In genomic region chr14:20418501-20418909, GRCh38 we compare ENCODE assay signal across 23 cellular contexts. TPM values are rescaled to one million over a fixed set of nuclear protein-coding genes. Genes with fewer than 3 reads are reported as not detected.
DNase-seq lines count a peak whose midpoint lies in the region; ATAC-seq and TF ChIP-seq lines count a peak whose summit lies in the region.
"Had no signal": no experiment of that assay in that cellular context is flagged by ENCODE, and none has a peak within 500 bp of the region (broad histone marks: within the 10 kb centered on the region; RNA-seq: fewer than 3 reads in every experiment).

No MANE protein-coding gene starts in this region.

- H2AFZ ChIP-seq in parathyroid adenoma = peak overlapping the region; percentile 65
- no peak overlapping the region for H2AFZ ChIP-seq in mesenchymal stem cell (ENCODE audit: low read depth, low read length)

- POLR2A ChIA-PET in naive thymus-derived CD4-positive, alpha-beta T cell (lab: Charles Lee) = no interaction called here

- H3K18ac ChIP-seq in mesenchymal stem cell (ENCODE audit: low read depth in 1 of 2, low read length in 2 of 2) = no peak overlapping the region

- intact Hi-C loops in naive thymus-derived CD4-positive, alpha-beta T cell (cut with micrococcal nuclease) = no loop called here

- no peak for ATAC-seq in naive thymus-derived CD4-positive, alpha-beta T cell
- no peak for ATAC-seq in GM19351 (IDR thresholded peaks at IDR 0.05; ENCODE audit: unreplicated experiment)
- ATAC-seq: Panc1 had no signal

- no peak overlapping the region for H3K14ac ChIP-seq in mesenchymal stem cell (ENCODE audit: low read length in 2 of 2)

- no peaks in the 10 kb centered on the region for H3K9me3 Mint-ChIP-seq in naive thymus-derived CD4-positive, alpha-beta T cell
- H3K9me3 Mint-ChIP-seq: CD4-positive, CD25-positive, alpha-beta regulatory T cell; IgD-negative memory B cell had no signal

- WGBS in mesenchymal stem cell = 87% methylated on average over 2 of the region's 2 CpGs

- H2BK5ac ChIP-seq in mesenchymal stem cell (ENCODE audit: low read depth, low read length, poor library complexity, severe bottlenecking) = no peak overlapping the region

- no peak overlapping the region for H2BK15ac ChIP-seq in mesenchymal stem cell (ENCODE audit: low read depth, poor library complexity, severe bottlenecking)

- no peak overlapping the region for H2BK120ac ChIP-seq in mesenchymal stem cell (ENCODE audit: low read depth, low read length)

- CTCF ChIA-PET in naive thymus-derived CD4-positive, alpha-beta T cell (lab: Charles Lee) = no interaction called here

- no peak overlapping the region for H4K8ac ChIP-seq in mesenchymal stem cell (ENCODE audit: low read length)

- H3K36me3 Mint-ChIP-seq in naive thymus-derived CD4-positive, alpha-beta T cell = no peaks in the 10 kb centered on the region
- H3K36me3 Mint-ChIP-seq: CD4-positive, CD25-positive, alpha-beta regulatory T cell; IgD-negative memory B cell had no signal

- no peak overlapping the region for H2BK12ac ChIP-seq in mesenchymal stem cell (ENCODE audit: low read length in 2 of 2)

- H3K4me1 ChIP-seq in BLaER1 treated with 17β-estradiol and CSF1 and Interleukin-3, amounts not matched to agents 10 nM and 100 nM = peaks cover 52 to 79% (median 74%) of the 10 kb centered on the region in 10 experiments
- peaks cover 50 to 54% of the 10 kb centered on the region in 2 donors for H3K4me1 ChIP-seq in duodenal mucosa (ENCODE audit: control insufficient read depth in 1 of 2, insufficient read depth in 2 of 2, low read length in 2 of 2)
- peaks cover 25% of the 10 kb centered on the region for H3K4me1 ChIP-seq in parathyroid adenoma
- peaks cover 8 to 14% of the 10 kb centered on the region in 2 donors for H3K4me1 ChIP-seq in naive thymus-derived CD4-positive, alpha-beta T cell (ENCODE audit: control insufficient read depth in 2 of 2, insufficient read depth in 2 of 2, low read length in 2 of 2)
- no peaks in the 10 kb centered on the region for H3K4me1 ChIP-seq in mesenchymal stem cell (ENCODE audit: control insufficient read depth, insufficient read depth, low read depth, low read length)

- H3K79me1 ChIP-seq in mesenchymal stem cell (replicated peaks; ENCODE audit: low read length, poor library complexity, severe bottlenecking) = no peaks in the 10 kb centered on the region

- H4K20me1 ChIP-seq in BLaER1 treated with 17β-estradiol and CSF1 and Interleukin-3, amounts not matched to agents 10 nM and 100 nM = no peaks in the 10 kb centered on the region

- H3K79me2 ChIP-seq in parathyroid adenoma = no peaks in the 10 kb centered on the region

- peak overlapping the region in 10 of 11 experiments; percentile 32 to 95 (median 88); a peak in 19 of 22 replicates for H3K4me2 ChIP-seq in BLaER1 treated with 17β-estradiol and CSF1 and Interleukin-3, amounts not matched to agents 10 nM and 100 nM
- H3K4me2 ChIP-seq in parathyroid adenoma (ENCODE audit: low read length) (no peak overlapping the region), mesenchymal stem cell (ENCODE audit: low read length, poor library complexity, severe bottlenecking) (no peak overlapping the region)
- H3K4me2 ChIP-seq: SK-N-SH had no signal

- H3K27ac ChIP-seq in BLaER1 treated with 17β-estradiol and CSF1 and Interleukin-3, amounts not matched to agents 10 nM and 100 nM = peak overlapping the region in 3 of 11 experiments; percentile 21 to 54 (median 39); a peak in 2 of 22 replicates
- H3K27ac ChIP-seq in duodenal mucosa (ENCODE audit: low read depth, low read length) (peak overlapping the region; percentile 40), parathyroid adenoma (peak overlapping the region; percentile 63), mesenchymal stem cell (ENCODE audit: low read length, poor library complexity, severe bottlenecking) (no peak overlapping the region)
- H3K27ac ChIP-seq in naive thymus-derived CD4-positive, alpha-beta T cell (ENCODE audit: low read depth, low read length) = no peak overlapping the region

- no peak overlapping the region for H2AK5ac ChIP-seq in mesenchymal stem cell (ENCODE audit: low read length, severe bottlenecking)

- H3K4me3 ChIP-seq in BLaER1 treated with 17β-estradiol and CSF1 and Interleukin-3, amounts not matched to agents 10 nM and 100 nM = no peak overlapping the region
- H3K4me3 ChIP-seq in duodenal mucosa (ENCODE audit: low read depth in 1 of 2, low read length in 2 of 2) (peak overlapping the region; percentile 30 to 46), parathyroid adenoma (ENCODE audit: low read depth, low read length) (no peak overlapping the region), mesenchymal stem cell (ENCODE audit: insufficient read depth in 1 of 2, low read depth in 1 of 2, low read length in 2 of 2) (no peak overlapping the region)
- no peak overlapping the region for H3K4me3 ChIP-seq in naive thymus-derived CD4-positive, alpha-beta T cell (ENCODE audit: low read length)

- TF ChIP-seq CTCF in parathyroid adenoma (IDR thresholded peaks at IDR 0.05) = no peak

- no peak overlapping the region for H3K4ac ChIP-seq in mesenchymal stem cell (ENCODE audit: low read depth in 1 of 2, low read length in 2 of 2)

- peak; percentile 51 for DNase-seq in HuH-7.5 (ENCODE audit: low spot score)
- DNase-seq in naive thymus-derived CD4-positive, alpha-beta T cell = no peak
- DNase-seq in mesenchymal stem cell = no peak
- DNase-seq in SW 1271 (lab: John Stamatoyannopoulos, UW) = no peak
- DNase-seq: ACHN; AML-193; CD4-positive, CD25-positive, alpha-beta regulatory T cell; DMS79; HCEC 1CT; Kasumi-1; NCI-H1105; NCI-H1694; NCI-H2107; NCI-H2227 treated with DMSO at 0.1 percent for 48 hours; NCI-H524; Right ventricle myocardium superior; SK-N-SH had no signal

- 0 out of 22 replicates have a peak, but pooled peaks cover 0 to 4% (median 0%) of the 10 kb centered on the region in 11 experiments for H3K36me3 ChIP-seq in BLaER1 treated with 17β-estradiol and CSF1 and Interleukin-3, amounts not matched to agents 10 nM and 100 nM
- H3K36me3 ChIP-seq in duodenal mucosa (ENCODE audit: control insufficient read depth in 1 of 2, insufficient read depth in 2 of 2, low read length in 2 of 2) = no peaks in the 10 kb centered on the region
- no peaks in the 10 kb centered on the region for H3K36me3 ChIP-seq in parathyroid adenoma (ENCODE audit: control insufficient read depth, insufficient read depth, low read length)
- H3K36me3 ChIP-seq in naive thymus-derived CD4-positive, alpha-beta T cell (ENCODE audit: control insufficient read depth in 2 of 3, insufficient read depth in 3 of 3, low read length in 3 of 3) = no peaks in the 10 kb centered on the region
- no peaks in the 10 kb centered on the region for H3K36me3 ChIP-seq in mesenchymal stem cell (ENCODE audit: control insufficient read depth in 1 of 2, insufficient read depth in 2 of 2, low read depth in 1 of 2, low read length in 2 of 2)

- H3K27me3 ChIP-seq in BLaER1 treated with 17β-estradiol and CSF1 and Interleukin-3, amounts not matched to agents 10 nM and 100 nM = no peaks in the 10 kb centered on the region
- peaks cover 0 to 3% of the 10 kb centered on the region in 2 donors for H3K27me3 ChIP-seq in duodenal mucosa (ENCODE audit: control insufficient read depth in 1 of 2, insufficient read depth in 2 of 2, low read length in 2 of 2)
- H3K27me3 ChIP-seq in parathyroid adenoma (ENCODE audit: control insufficient read depth, insufficient read depth, low read length) = no peaks in the 10 kb centered on the region
- H3K27me3 ChIP-seq in naive thymus-derived CD4-positive, alpha-beta T cell (ENCODE audit: control insufficient read depth in 2 of 2, insufficient read depth in 2 of 2, low read length in 2 of 2) = no peaks in the 10 kb centered on the region
- no peaks in the 10 kb centered on the region for H3K27me3 ChIP-seq in mesenchymal stem cell (ENCODE audit: control insufficient read depth in 1 of 2, insufficient read depth in 1 of 2, low read length in 2 of 2)

- no peak overlapping the region for H3K23ac ChIP-seq in mesenchymal stem cell (ENCODE audit: low read length in 2 of 2)

- no peak overlapping the region for H3K9ac ChIP-seq in BLaER1 treated with 17β-estradiol and CSF1 and Interleukin-3, amounts not matched to agents 10 nM and 100 nM
- no peak overlapping the region for H3K9ac ChIP-seq in duodenal mucosa (ENCODE audit: low read depth in 1 of 2, low read length in 2 of 2)
- no peak overlapping the region for H3K9ac ChIP-seq in parathyroid adenoma
- H3K9ac ChIP-seq in mesenchymal stem cell (ENCODE audit: low read length) = no peak overlapping the region
- H3K9ac ChIP-seq: SK-N-SH had no signal

- no peaks in the 10 kb centered on the region for H3K9me3 ChIP-seq in BLaER1 treated with 17β-estradiol and CSF1 and Interleukin-3, amounts not matched to agents 10 nM and 100 nM (replicated peaks in 1 of 11)
- H3K9me3 ChIP-seq in duodenal mucosa (ENCODE audit: control insufficient read depth in 1 of 2, low read length in 2 of 2) (no peaks in the 10 kb centered on the region), parathyroid adenoma (ENCODE audit: control insufficient read depth, low read length) (no peaks in the 10 kb centered on the region), mesenchymal stem cell (ENCODE audit: control insufficient read depth, low read length) (no peaks in the 10 kb centered on the region)
- no peaks in the 10 kb centered on the region for H3K9me3 ChIP-seq in naive thymus-derived CD4-positive, alpha-beta T cell (ENCODE audit: control insufficient read depth in 2 of 3, low read length in 3 of 3)
- H3K9me3 ChIP-seq: SK-N-SH had no signal

- H3K27ac Mint-ChIP-seq in naive thymus-derived CD4-positive, alpha-beta T cell = no peak overlapping the region
- H3K27ac Mint-ChIP-seq: CD4-positive, CD25-positive, alpha-beta regulatory T cell; IgD-negative memory B cell had no signal

- H3K4me1 Mint-ChIP-seq in naive thymus-derived CD4-positive, alpha-beta T cell = peaks cover 12 to 25% (median 19%) of the 10 kb centered on the region in 7 donors

- H3K4me3 Mint-ChIP-seq in naive thymus-derived CD4-positive, alpha-beta T cell = no peak overlapping the region

- H3K27me3 Mint-ChIP-seq in naive thymus-derived CD4-positive, alpha-beta T cell = no peaks in the 10 kb centered on the region
- H3K27me3 Mint-ChIP-seq: CD4-positive, CD25-positive, alpha-beta regulatory T cell; IgD-negative memory B cell had no signal

- no peak overlapping the region for H4K91ac ChIP-seq in mesenchymal stem cell (ENCODE audit: low read length)

RNA-seq across cellular contexts. Expression of gene TEP1, which starts 5.2 kb away (rescaled TPM):
- 10 to 100 TPM; 23.5 to 56.0 (median 43.6) TPM for total RNA-seq in naive thymus-derived CD4-positive, alpha-beta T cell
- 1 to 10 TPM in 1 of 2 donors, under 1 TPM in 1; 0.74 to 6.3 TPM for polyA plus RNA-seq in naive thymus-derived CD4-positive, alpha-beta T cell
- 10.7 TPM for polyA plus RNA-seq in mesenchymal stem cell (2013, experiment 1 of 2)
- polyA plus RNA-seq in mesenchymal stem cell (2013, experiment 2 of 2) = 11.1 TPM

RNA-seq across cellular contexts. Expression of gene KLHL33, which starts 17.5 kb away (rescaled TPM):
- total RNA-seq in naive thymus-derived CD4-positive, alpha-beta T cell = under 1 TPM in 4 of 5 experiments, not detected in 1; 0.14 to 0.51 (median 0.23) TPM
- polyA plus RNA-seq in naive thymus-derived CD4-positive, alpha-beta T cell = not detected
- polyA plus RNA-seq in mesenchymal stem cell (2013, experiment 1 of 2) = 0.01 TPM
- polyA plus RNA-seq in mesenchymal stem cell (2013, experiment 2 of 2) = not detected
- polyA plus RNA-seq: CD4-positive, CD25-positive, alpha-beta regulatory T cell; SK-N-SH had no signal

RNA-seq across cellular contexts. Expression of gene OSGEP, which starts 36.1 kb away (rescaled TPM):
- total RNA-seq in naive thymus-derived CD4-positive, alpha-beta T cell = 10 to 100 TPM; 54.2 to 77.2 (median 69.1) TPM
- 10 to 100 TPM; 30.8 to 42.9 TPM for polyA plus RNA-seq in naive thymus-derived CD4-positive, alpha-beta T cell
- polyA plus RNA-seq in mesenchymal stem cell (2013, experiment 1 of 2) = 15.2 TPM
- 14.4 TPM for polyA plus RNA-seq in mesenchymal stem cell (2013, experiment 2 of 2)

RNA-seq across cellular contexts. Expression of gene APEX1, which starts 36.5 kb away (rescaled TPM):
- total RNA-seq in naive thymus-derived CD4-positive, alpha-beta T cell = 100 to 1,000 TPM in 4 of 5 experiments, 10 to 100 TPM in 1; 97.4 to 159 (median 129) TPM
- polyA plus RNA-seq in naive thymus-derived CD4-positive, alpha-beta T cell = 100 to 1,000 TPM; 161 to 205 TPM
- 255 TPM for polyA plus RNA-seq in mesenchymal stem cell (2013, experiment 1 of 2)
- polyA plus RNA-seq in mesenchymal stem cell (2013, experiment 2 of 2) = 251 TPM

RNA-seq across cellular contexts. Expression of gene PIP4P1, which starts 42.7 kb away (rescaled TPM):
- total RNA-seq in naive thymus-derived CD4-positive, alpha-beta T cell = 10 to 100 TPM; 34.9 to 87.1 (median 74.2) TPM
- polyA plus RNA-seq in naive thymus-derived CD4-positive, alpha-beta T cell = 10 to 100 TPM; 20.7 to 38.5 TPM
- 40.3 TPM for polyA plus RNA-seq in mesenchymal stem cell (2013, experiment 1 of 2)
- 38.7 TPM for polyA plus RNA-seq in mesenchymal stem cell (2013, experiment 2 of 2)

Comparison
In these comparisons a context has a peak if more than half of its experiments do, and no peak if none do; other contexts are left out.
1. H3K27ac ChIP-seq: peak in duodenal mucosa (single experiment) and parathyroid adenoma (single experiment); none in naive thymus-derived CD4-positive, alpha-beta T cell (single experiment) and mesenchymal stem cell (single experiment).
2. H3K4me2 ChIP-seq: peak in BLaER1 treated with 17β-estradiol and CSF1 and Interleukin-3, amounts not matched to agents 10 nM and 100 nM (10 of 11); none in parathyroid adenoma (single experiment) and mesenchymal stem cell (single experiment).
3. H3K4me3 ChIP-seq: peak in duodenal mucosa (2 of 2); none in BLaER1 treated with 17β-estradiol and CSF1 and Interleukin-3, amounts not matched to agents 10 nM and 100 nM (0 of 10), parathyroid adenoma (single experiment), naive thymus-derived CD4-positive, alpha-beta T cell (single experiment) and mesenchymal stem cell (0 of 2).